In genomic region chr10:9253121-9253520, GRCh38 we compare ENCODE assay signal across 1 cellular context.
TF ChIP-seq lines count a peak whose summit lies in the region.

No MANE protein-coding gene starts in this region.

TF ChIP-seq in SK-N-SH, 30 proteins besides CTCF, POLR2A, EP300 and RAD21 (continued from another document):
- TF ChIP-seq USF2 (IDR thresholded peaks at IDR 0.05; ENCODE audit: borderline replicate concordance, low read depth, low read length) (no peak), REST (IDR thresholded peaks at IDR 0.05; ENCODE audit: low read depth, low read length) (no peak), FOXJ3 (CRISPR knock-in tag; IDR thresholded peaks at IDR 0.05) (no peak)
